Comparison of ENCODE assay signal across 22 cellular contexts in genomic region chr6:106631356-106631755, GRCh38. TPM values are rescaled to one million over a fixed set of nuclear protein-coding genes. Genes with fewer than 3 reads are reported as not detected.
DNase-seq lines count a peak whose midpoint lies in the region; ATAC-seq and TF ChIP-seq lines count a peak whose summit lies in the region.
"Had no signal": no experiment of that assay in that cellular context is flagged by ENCODE, and none has a peak within 500 bp of the region (broad histone marks: within the 10 kb centered on the region; RNA-seq: fewer than 3 reads in every experiment).

No MANE protein-coding gene starts in this region.

- peaks cover 17% of the 10 kb centered on the region for H3F3A ChIP-seq in DOHH2 (ENCODE audit: control insufficient read depth, insufficient read depth)
- H3F3A ChIP-seq in Loucy (ENCODE audit: low read depth), result no peaks in the 10 kb centered on the region

- intact Hi-C loops in activated B cell treated with CpG ODN at 0.5 μM for 24 hours (cut with micrococcal nuclease), result no loop called here

- H3K9me3 Mint-ChIP-seq in activated B cell treated with CpG ODN at 0.5 μM for 24 hours, result no peaks in the 10 kb centered on the region
- no peaks in the 10 kb centered on the region for H3K9me3 Mint-ChIP-seq in neural crest cell
- H3K9me3 Mint-ChIP-seq: activated naive CD4-positive, alpha-beta T cell treated with anti-CD3 and anti-CD28 coated beads, Interleukin-2, amount 50 U/mL, for 24 hours; effector memory CD8-positive, alpha-beta T cell; nephron; stimulated activated naive B cell treated with anti-CD40 and anti-IgM and Interleukin-4, amounts not matched to agents 10 μg/mL and 1 μg/mL and 100 μg/mL, for 72 hours had no signal

- no peak overlapping the region for H3K27ac Mint-ChIP-seq in activated B cell treated with CpG ODN at 0.5 μM for 24 hours
- H3K27ac Mint-ChIP-seq in neural crest cell (ENCODE audit: unreplicated experiment), result no peak overlapping the region
- H3K27ac Mint-ChIP-seq: activated naive CD4-positive, alpha-beta T cell treated with anti-CD3 and anti-CD28 coated beads, Interleukin-2, amount 50 U/mL, for 24 hours; effector memory CD8-positive, alpha-beta T cell; nephron had no signal

- H3K4me3 ChIP-seq in DOHH2 (ENCODE audit: low read length) (peak overlapping the region; percentile 34), Loucy (ENCODE audit: low read length, poor library complexity, severe bottlenecking) (no peak overlapping the region), suprapubic skin (no peak overlapping the region)
- H3K4me3 ChIP-seq: esophagus muscularis mucosa, thoracic aorta had no signal

- TF ChIP-seq EP300 in suprapubic skin (IDR thresholded peaks at IDR 0.05), result no peak

- CTCF ChIA-PET in activated B cell treated with CpG ODN at 0.5 μM for 24 hours (lab: Charles Lee), result interaction anchor here (0.9 kb wide), 1 partner anchor 348 kb away, joined by 4 read pairs; no protein-coding TSS in a partner anchor

- 89% methylated on average over 1 of the region's 1 CpG for WGBS in suprapubic skin

- H3K9me2 ChIP-seq in DOHH2 (replicated peaks; ENCODE audit: control insufficient read depth, low read length) (no peaks in the 10 kb centered on the region), Loucy (replicated peaks; ENCODE audit: low read depth, low read length) (no peaks in the 10 kb centered on the region)

- ATAC-seq in activated B cell treated with CpG ODN at 0.5 μM for 24 hours (ENCODE audit: low read depth), result no peak
- ATAC-seq in HG03045 (IDR thresholded peaks at IDR 0.05; ENCODE audit: unreplicated experiment), result no peak
- ATAC-seq: effector memory CD8-positive, alpha-beta T cell; left lobe of liver; Panc1; SK-N-SH treated with all-trans-retinoic acid at 6 μM for 48 hours; stimulated activated naive B cell treated with anti-CD40 and anti-IgM and Interleukin-4, amounts not matched to agents 10 μg/mL and 1 μg/mL and 100 μg/mL, for 72 hours had no signal

- peak overlapping the region; percentile 41 for H3K4me2 ChIP-seq in DOHH2 (ENCODE audit: low read length)
- H3K4me2 ChIP-seq in Loucy (ENCODE audit: low read depth, low read length, poor library complexity, severe bottlenecking), result peak overlapping the region; percentile 32

- peaks cover 44% of the 10 kb centered on the region for H3K36me3 ChIP-seq in DOHH2 (ENCODE audit: control insufficient read depth, low read length)
- H3K36me3 ChIP-seq in Loucy (ENCODE audit: insufficient read depth, low read length), result no peaks in the 10 kb centered on the region
- no peaks in the 10 kb centered on the region for H3K36me3 ChIP-seq in suprapubic skin
- H3K36me3 ChIP-seq: esophagus muscularis mucosa, thoracic aorta had no signal

- H3K4me1 ChIP-seq in DOHH2 (ENCODE audit: control insufficient read depth, low read length) (peaks cover 71% of the 10 kb centered on the region), Loucy (ENCODE audit: insufficient read depth, low read length, poor library complexity, severe bottlenecking) (peaks cover 14% of the 10 kb centered on the region), suprapubic skin (peaks cover 15% of the 10 kb centered on the region)

- no peak for TF ChIP-seq POLR2A in suprapubic skin (IDR thresholded peaks at IDR 0.05)

- H4K20me1 ChIP-seq in DOHH2 (ENCODE audit: control insufficient read depth, insufficient read depth, low read depth, low read length), result no peaks in the 10 kb centered on the region
- no peaks in the 10 kb centered on the region for H4K20me1 ChIP-seq in Loucy (ENCODE audit: insufficient read depth, low read length, poor library complexity, severe bottlenecking)

- no peaks in the 10 kb centered on the region for H3K27me3 ChIP-seq in DOHH2 (ENCODE audit: control insufficient read depth, low read length)
- no peaks in the 10 kb centered on the region for H3K27me3 ChIP-seq in Loucy (ENCODE audit: insufficient read depth, low read length, poor library complexity, severe bottlenecking)
- H3K27me3 ChIP-seq in suprapubic skin, result no peaks in the 10 kb centered on the region
- H3K27me3 ChIP-seq: esophagus muscularis mucosa had no signal

- H3K79me2 ChIP-seq in DOHH2 (ENCODE audit: control insufficient read depth, low read length) (peaks cover 97% of the 10 kb centered on the region), Loucy (ENCODE audit: insufficient read depth, low read length) (peaks cover 76% of the 10 kb centered on the region)

- H3K27ac ChIP-seq in DOHH2 (ENCODE audit: low read depth, low read length) (no peak overlapping the region), suprapubic skin (no peak overlapping the region)
- H3K27ac ChIP-seq: esophagus muscularis mucosa, thoracic aorta had no signal

- no peak overlapping the region for H3K9ac ChIP-seq in Loucy (ENCODE audit: low read depth, low read length, poor library complexity, severe bottlenecking)

- peaks cover 81% of the 10 kb centered on the region for H3K4me1 Mint-ChIP-seq in activated B cell treated with CpG ODN at 0.5 μM for 24 hours
- H3K4me1 Mint-ChIP-seq in neural crest cell, result peaks cover 23% of the 10 kb centered on the region

- H2AFZ ChIP-seq in Loucy (ENCODE audit: low read length), result no peak overlapping the region

- no peaks in the 10 kb centered on the region for H3K27me3 Mint-ChIP-seq in activated B cell treated with CpG ODN at 0.5 μM for 24 hours
- no peaks in the 10 kb centered on the region for H3K27me3 Mint-ChIP-seq in neural crest cell (ENCODE audit: low read depth)
- H3K27me3 Mint-ChIP-seq: activated naive CD4-positive, alpha-beta T cell treated with anti-CD3 and anti-CD28 coated beads, Interleukin-2, amount 50 U/mL, for 24 hours; effector memory CD8-positive, alpha-beta T cell; stimulated activated naive B cell treated with anti-CD40 and anti-IgM and Interleukin-4, amounts not matched to agents 10 μg/mL and 1 μg/mL and 100 μg/mL, for 72 hours had no signal

- DNase-seq in activated B cell treated with CpG ODN at 0.5 μM for 24 hours, result no peak
- DNase-seq in neural crest cell (ENCODE audit: low read depth, low spot score), result no peak
- DNase-seq in cerebellar nuclear complex (lab: John Stamatoyannopoulos, UW), result no peak
- no peak for DNase-seq in suprapubic skin (ENCODE audit: low spot score in 2 of 2)
- DNase-seq: activated CD4-positive, CD25-positive, alpha-beta regulatory T cell treated with anti-CD3 and anti-CD28 coated beads, Interleukin-2, amount 50 U/mL, for 72 hours; activated T-cell treated with anti-CD3 and anti-CD28 coated beads, Interleukin-2, amount 50 U/mL, for 48 hours; effector memory CD8-positive, alpha-beta T cell; glutamatergic neuron; midbrain; NCI-H1694; posterior cingulate gyrus; stimulated activated naive B cell treated with anti-CD40 and anti-IgM and Interleukin-4, amounts not matched to agents 10 μg/mL and 1 μg/mL and 100 μg/mL, for 72 hours had no signal

- H3K9me3 ChIP-seq in DOHH2 (ENCODE audit: control insufficient read depth, insufficient read depth, low read length), result no peaks in the 10 kb centered on the region
- no peaks in the 10 kb centered on the region for H3K9me3 ChIP-seq in Loucy (ENCODE audit: insufficient read depth, low read depth, low read length)
- H3K9me3 ChIP-seq in suprapubic skin, result no peaks in the 10 kb centered on the region
- H3K9me3 ChIP-seq: esophagus muscularis mucosa, thoracic aorta had no signal

- TF ChIP-seq CTCF in DOHH2 (IDR thresholded peaks at IDR 0.05; ENCODE audit: low read depth, low read length, poor library complexity, severe bottlenecking) (no peak), Loucy (conservative IDR thresholded peaks at IDR 0.05; ENCODE audit: low read length) (no peak), activated B cell treated with CpG ODN at 0.5 μM for 24 hours (IDR thresholded peaks at IDR 0.05) (no peak), neural crest cell (conservative IDR thresholded peaks at IDR 0.05) (no peak), suprapubic skin (IDR thresholded peaks at IDR 0.05) (no peak)

- H3K36me3 Mint-ChIP-seq in activated B cell treated with CpG ODN at 0.5 μM for 24 hours (ENCODE audit: low read depth) (peaks cover 27% of the 10 kb centered on the region), neural crest cell (ENCODE audit: low read depth) (peaks cover 4% of the 10 kb centered on the region)

- POLR2A ChIA-PET in activated B cell treated with CpG ODN at 0.5 μM for 24 hours (lab: Charles Lee), result no interaction called here

- H3K4me3 Mint-ChIP-seq in activated B cell treated with CpG ODN at 0.5 μM for 24 hours, result peak overlapping the region; percentile 11
- H3K4me3 Mint-ChIP-seq in neural crest cell, result peak overlapping the region; percentile 75

RNA-seq across cellular contexts. Expression of gene QRSL1, which starts 2.0 kb away (rescaled TPM):
- total RNA-seq in activated B cell treated with CpG ODN at 0.5 μM for 24 hours, result 28.4 and 31.1 TPM in 2 replicates
- 18.4 and 19.9 TPM in 2 replicates for total RNA-seq in neural crest cell
- 10 to 100 TPM in 1 of 4 donors, 1 to 10 TPM in 3; 6.4 to 10.4 (median 7.0) TPM for total RNA-seq in suprapubic skin

RNA-seq across cellular contexts. Expression of gene RTN4IP1, which starts 2.1 kb away (rescaled TPM):
- total RNA-seq in activated B cell treated with CpG ODN at 0.5 μM for 24 hours (9.9 and 11.2 TPM in 2 replicates), neural crest cell (9.1 and 9.8 TPM in 2 replicates), suprapubic skin (1 to 10 TPM; 1.8 to 5.3 (median 3.3) TPM)
